ENCODE assay signal across 10 cellular contexts in the genomic region with DNA sequence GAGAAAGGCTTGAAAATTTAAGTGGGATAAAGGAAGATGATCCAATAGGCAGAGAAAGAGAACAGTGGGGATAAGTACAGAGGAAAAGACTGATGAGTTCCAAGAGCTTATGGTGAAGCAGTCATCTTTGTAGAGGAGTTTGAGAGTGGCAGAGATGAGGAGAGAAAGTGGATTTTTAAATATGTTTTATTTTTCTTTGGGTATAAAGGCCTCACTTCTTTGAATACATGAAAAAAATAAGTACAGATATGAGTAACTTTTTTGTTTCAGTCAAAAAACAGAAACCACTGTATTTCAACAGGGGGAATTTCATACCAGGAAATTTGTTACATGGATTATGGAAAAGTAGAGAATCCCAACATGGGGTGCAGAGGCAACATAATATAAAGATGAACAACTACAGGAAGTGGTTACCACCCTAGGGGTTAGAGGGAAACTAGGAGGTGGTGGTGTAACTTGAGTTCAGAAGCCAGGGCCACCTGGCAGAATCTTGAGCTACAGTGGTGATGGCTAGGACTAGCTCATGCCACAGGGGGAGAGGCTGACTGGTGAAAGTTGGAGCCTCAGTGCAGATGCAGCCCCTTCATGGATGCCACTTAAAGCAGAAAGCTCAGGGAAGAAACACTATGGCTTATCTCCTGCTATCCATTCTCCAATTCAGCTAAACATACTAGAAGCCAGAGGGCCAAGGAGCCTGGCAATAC. TPM values are rescaled to one million over a fixed set of nuclear protein-coding genes. Genes with fewer than 3 reads are reported as not detected.
DNase-seq lines count a peak whose midpoint lies in the region; ATAC-seq and FAIRE-seq lines count a peak whose summit lies in the region.
"Had no signal": no experiment of that assay in that cellular context is flagged by ENCODE, and none has a peak within 500 bp of the region (broad histone marks: within the 10 kb centered on the region; RNA-seq: fewer than 3 reads in every experiment).

No MANE protein-coding gene starts in this region.

- no peaks in the 10 kb centered on the region for H3K27me3 ChIP-seq in HAP-1 (ENCODE audit: low read depth)
- H3K27me3 ChIP-seq: ascending aorta, SJCRH30 had no signal

- H3K36me3 ChIP-seq in HAP-1 (replicated peaks) = no peaks in the 10 kb centered on the region
- H3K36me3 ChIP-seq: ascending aorta, SJCRH30 had no signal

- no peak for FAIRE-seq in frontal cortex (lab: Jason Lieb, UNC)

- in situ Hi-C loops in HAP-1 (cut with MboI; ENCODE audit: low sequenced_read_pairs) = no loop called here

- no peak overlapping the region for H3K4me3 ChIP-seq in HAP-1
- H3K4me3 ChIP-seq: ascending aorta, SJCRH30 had no signal

- ATAC-seq in GM18861 (IDR thresholded peaks at IDR 0.05; ENCODE audit: unreplicated experiment) (peak; percentile 59), GM21529 (IDR thresholded peaks at IDR 0.05; ENCODE audit: unreplicated experiment) (peak; percentile 72), HG03558 (IDR thresholded peaks at IDR 0.05; ENCODE audit: extremely low read depth, unreplicated experiment) (peak; percentile 36), memory B cell (ENCODE audit: low read depth) (peak; percentile 68)

- H3K27me3 Mint-ChIP-seq in memory B cell = no peaks in the 10 kb centered on the region

- peaks cover 21% of the 10 kb centered on the region for H3K4me1 Mint-ChIP-seq in memory B cell
- H3K4me1 Mint-ChIP-seq: nephron had no signal

- DNase-seq in memory B cell (ENCODE audit: low spot score in 2 of 2) (peak in 1 of 2 donors; percentile 10), HAP-1 (ENCODE audit: low spot score in 2 of 2) (no peak), frontal cortex (ENCODE audit: low spot score in 2 of 2) (no peak)
- no peak for DNase-seq in effector CD4-positive, alpha-beta T cell
- DNase-seq: SJCRH30 had no signal

- peak overlapping the region; percentile 33 for H3K4me3 Mint-ChIP-seq in memory B cell
- H3K4me3 Mint-ChIP-seq: nephron had no signal

- H3K9me3 ChIP-seq in HAP-1 = no peaks in the 10 kb centered on the region
- H3K9me3 ChIP-seq: ascending aorta, SJCRH30 had no signal

- no peaks in the 10 kb centered on the region for H3K9me3 Mint-ChIP-seq in memory B cell
- H3K9me3 Mint-ChIP-seq: nephron had no signal

- peaks cover 1% of the 10 kb centered on the region for H3K36me3 Mint-ChIP-seq in memory B cell

- no peaks in the 10 kb centered on the region for H3K4me1 ChIP-seq in HAP-1
- H3K4me1 ChIP-seq: ascending aorta, SJCRH30 had no signal

- H3K27ac Mint-ChIP-seq in memory B cell = peak overlapping the region; percentile 90
- H3K27ac Mint-ChIP-seq: nephron had no signal

RNA-seq across cellular contexts. Expression of gene CYBB, which starts 3.4 kb away (rescaled TPM):
- 10.6 TPM for total RNA-seq in frontal cortex
- total RNA-seq: SJCRH30 had no signal
